In the genomic region with DNA sequence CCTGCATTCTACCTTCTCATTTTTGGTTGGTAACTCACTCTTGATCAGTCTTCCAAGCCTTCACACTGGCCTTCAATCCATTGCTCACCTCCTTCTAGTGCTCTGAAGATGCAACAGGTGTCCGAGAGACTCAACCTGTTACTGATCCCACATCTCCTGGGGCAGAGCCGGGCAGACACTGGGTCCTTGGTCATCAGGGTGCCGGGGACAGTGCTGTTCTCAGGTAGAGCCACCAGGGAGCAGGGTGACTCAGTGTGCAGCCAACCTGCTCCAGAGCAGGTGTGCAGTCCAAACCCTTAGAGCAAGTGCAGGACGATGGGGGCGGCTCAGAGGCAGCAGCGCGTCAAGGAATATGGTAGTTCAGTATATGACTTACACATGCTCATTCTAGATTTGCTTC, we compare ENCODE assay signal across 17 cellular contexts.
"Had no signal": no experiment of that assay in that cellular context is flagged by ENCODE, and none has a peak within 500 bp of the region (broad histone marks: within the 10 kb centered on the region; RNA-seq: fewer than 3 reads in every experiment).

No MANE protein-coding gene starts in this region.

- H3K4me1 ChIP-seq: heart right ventricle, lower lobe of right lung, right atrium auricular region, suprapubic skin had no signal

- H3K4me3 ChIP-seq: cardiac muscle cell, heart right ventricle, lower lobe of right lung, right atrium auricular region, suprapubic skin had no signal

- H3K27ac ChIP-seq: cardiac muscle cell, heart right ventricle, lower lobe of right lung, right atrium auricular region, suprapubic skin had no signal

- H3K36me3 ChIP-seq: cardiac muscle cell, heart right ventricle, lower lobe of right lung, right atrium auricular region, suprapubic skin had no signal

- H3K27me3 ChIP-seq: cardiac muscle cell, heart right ventricle, right atrium auricular region, suprapubic skin had no signal

- H3K9me3 ChIP-seq: heart right ventricle, lower lobe of right lung, right atrium auricular region, suprapubic skin had no signal

- DNase-seq: activated CD4-positive, alpha-beta T cell treated with anti-CD3 and anti-CD28 coated beads, Interleukin-2, amount 10 ng/mL, durations not matched to agents 7 days and 5 days; activated CD4-positive, CD25-positive, alpha-beta regulatory T cell; activated CD8-positive, alpha-beta memory T cell treated with anti-CD3 and anti-CD28 coated beads for 24 hours; activated naive CD4-positive, alpha-beta T cell treated with anti-CD3 and anti-CD28 coated beads for 36 hours; heart right ventricle; lower lobe of right lung; midbrain; naive B cell; small intestine; T-cell had no signal

- FAIRE-seq: endothelial cell of umbilical vein, frontal cortex, small intestine had no signal

- ATAC-seq: activated T-helper 17 cell treated with anti-CD3 and anti-CD28 coated beads, Interleukin-2, amount 50 U/mL, for 72 hours; heart right ventricle; lower lobe of right lung; stimulated activated effector memory CD8-positive, alpha-beta T cell treated with anti-CD3 and anti-CD28 coated beads, Interleukin-12 subunit alpha, Interleukin-12 subunit beta, amount 100 ng/mL, for 72 hours; T-cell had no signal
